ENCODE assay signal across 14 cellular contexts in genomic region chr2:236366406-236366805, GRCh38.
A peak's percentile ranks its signal among the peaks of the same experiment; 100 is the strongest.
DNase-seq lines count a peak whose midpoint lies in the region; ATAC-seq and TF ChIP-seq lines count a peak whose summit lies in the region.
"Had no signal": no experiment of that assay in that cellular context is flagged by ENCODE, and none has a peak within 500 bp of the region (broad histone marks: within the 10 kb centered on the region; RNA-seq: fewer than 3 reads in every experiment).

No MANE protein-coding gene starts in this region.

- no peak overlapping the region for H3K27ac Mint-ChIP-seq in activated CD4-positive, alpha-beta T cell treated with anti-CD3 and anti-CD28 coated beads for 36 hours
- H3K27ac Mint-ChIP-seq in activated CD8-positive, alpha-beta T cell treated with anti-CD3 and anti-CD28 coated beads for 36 hours, result no peak overlapping the region
- peak overlapping the region in 5 of 10 donors; percentile 37 to 76 (median 57) for H3K27ac Mint-ChIP-seq in naive thymus-derived CD8-positive, alpha-beta T cell

- H3K36me3 ChIP-seq in sigmoid colon, result no peaks in the 10 kb centered on the region
- H3K36me3 ChIP-seq: ovary had no signal

- no peaks in the 10 kb centered on the region for H3K9me3 ChIP-seq in sigmoid colon
- H3K9me3 ChIP-seq: A549, ovary had no signal

- ATAC-seq in activated CD4-positive, alpha-beta T cell treated with anti-CD3 and anti-CD28 coated beads for 36 hours, result peak; percentile 39
- peak; percentile 41 for ATAC-seq in HG02852 (IDR thresholded peaks at IDR 0.05; ENCODE audit: unreplicated experiment)
- ATAC-seq in activated CD8-positive, alpha-beta T cell treated with anti-CD3 and anti-CD28 coated beads for 36 hours, result peak; percentile 85
- ATAC-seq in naive thymus-derived CD8-positive, alpha-beta T cell, result peak; percentile 89 to 97
- ATAC-seq in GM19455 (IDR thresholded peaks at IDR 0.05; ENCODE audit: unreplicated experiment), result no peak
- ATAC-seq: A549, K562 had no signal

- TF ChIP-seq EP300 in sigmoid colon (IDR thresholded peaks at IDR 0.05), result no peak

- H3K27me3 ChIP-seq in sigmoid colon, result no peaks in the 10 kb centered on the region
- H3K27me3 ChIP-seq: ovary had no signal

- peak; percentile 35 for DNase-seq in activated CD4-positive, alpha-beta T cell treated with anti-CD3 and anti-CD28 coated beads for 36 hours
- no peak for DNase-seq in activated CD4-positive, alpha-beta T cell treated with anti-CD3 and anti-CD28 coated beads, Interleukin-2, amount 50 U/mL, for 4 hours
- peak; percentile 73 for DNase-seq in activated CD8-positive, alpha-beta T cell treated with anti-CD3 and anti-CD28 coated beads for 36 hours
- peak in 6 of 10 donors; percentile 26 to 60 (median 43) for DNase-seq in naive thymus-derived CD8-positive, alpha-beta T cell
- no peak for DNase-seq in cerebellar nuclear complex (lab: John Stamatoyannopoulos, UW)
- DNase-seq in sigmoid colon, result no peak
- DNase-seq: anterior cingulate cortex, NCI-H446 treated with DMSO at 0.1 percent for 48 hours, ovary had no signal

- intact Hi-C loops in activated CD4-positive, alpha-beta T cell treated with anti-CD3 and anti-CD28 coated beads for 36 hours (cut with DNase I, micrococcal nuclease), result no loop called here
- intact Hi-C loops in activated CD8-positive, alpha-beta T cell treated with anti-CD3 and anti-CD28 coated beads for 36 hours (cut with micrococcal nuclease), result no loop called here
- intact Hi-C loops in sigmoid colon (cut with DNase I), result no loop called here

- no peak overlapping the region for H3K4me3 Mint-ChIP-seq in activated CD4-positive, alpha-beta T cell treated with anti-CD3 and anti-CD28 coated beads for 36 hours
- no peak overlapping the region for H3K4me3 Mint-ChIP-seq in activated CD8-positive, alpha-beta T cell treated with anti-CD3 and anti-CD28 coated beads for 36 hours
- peak overlapping the region; percentile 52 to 85 (median 74) for H3K4me3 Mint-ChIP-seq in naive thymus-derived CD8-positive, alpha-beta T cell

- 26 to 42% methylated on average over 3 of the region's 3 CpGs for WGBS in sigmoid colon, 2 donors

- no peak for TF ChIP-seq CTCF in activated CD8-positive, alpha-beta T cell treated with anti-CD3 and anti-CD28 coated beads for 36 hours (IDR thresholded peaks at IDR 0.05)
- TF ChIP-seq CTCF in sigmoid colon (IDR thresholded peaks at IDR 0.05), result no peak

- H3K36me3 Mint-ChIP-seq in activated CD4-positive, alpha-beta T cell treated with anti-CD3 and anti-CD28 coated beads for 36 hours (ENCODE audit: low read depth), result no peaks in the 10 kb centered on the region
- no peaks in the 10 kb centered on the region for H3K36me3 Mint-ChIP-seq in activated CD8-positive, alpha-beta T cell treated with anti-CD3 and anti-CD28 coated beads for 36 hours (ENCODE audit: low read depth)
- H3K36me3 Mint-ChIP-seq in naive thymus-derived CD8-positive, alpha-beta T cell, result no peaks in the 10 kb centered on the region

- H3K4me3 ChIP-seq in sigmoid colon, result no peak overlapping the region
- H3K4me3 ChIP-seq: A549, K562, lung, ovary had no signal

- peaks cover 25% of the 10 kb centered on the region for H3K27me3 Mint-ChIP-seq in activated CD4-positive, alpha-beta T cell treated with anti-CD3 and anti-CD28 coated beads for 36 hours
- peaks cover 56% of the 10 kb centered on the region for H3K27me3 Mint-ChIP-seq in activated CD8-positive, alpha-beta T cell treated with anti-CD3 and anti-CD28 coated beads for 36 hours
- H3K27me3 Mint-ChIP-seq in naive thymus-derived CD8-positive, alpha-beta T cell, result peaks cover 21 to 66% (median 24%) of the 10 kb centered on the region in 5 donors

- POLR2A ChIA-PET in activated CD4-positive, alpha-beta T cell treated with anti-CD3 and anti-CD28 coated beads for 36 hours (lab: Charles Lee), result no interaction called here
- POLR2A ChIA-PET in activated CD8-positive, alpha-beta T cell treated with anti-CD3 and anti-CD28 coated beads for 36 hours (lab: Charles Lee), result no interaction called here
- POLR2A ChIA-PET in naive thymus-derived CD8-positive, alpha-beta T cell (lab: Charles Lee), result interaction anchor here (0.6 to 1.5 kb wide), 3 partner anchors 87 to 719 kb away, joined by 3 to 4 read pairs (median 3); partner anchors contain the start of genes ACKR3 and COPS8

- CTCF ChIA-PET in activated CD4-positive, alpha-beta T cell treated with anti-CD3 and anti-CD28 coated beads for 36 hours (lab: Charles Lee), result no interaction called here
- CTCF ChIA-PET in activated CD8-positive, alpha-beta T cell treated with anti-CD3 and anti-CD28 coated beads for 36 hours (lab: Charles Lee), result interaction anchor here (1.4 kb wide), 1 partner anchor 14 kb away, joined by 4 read pairs; no protein-coding TSS in a partner anchor

- H3K9me3 Mint-ChIP-seq in activated CD4-positive, alpha-beta T cell treated with anti-CD3 and anti-CD28 coated beads for 36 hours (ENCODE audit: low read depth), result no peaks in the 10 kb centered on the region
- no peaks in the 10 kb centered on the region for H3K9me3 Mint-ChIP-seq in activated CD8-positive, alpha-beta T cell treated with anti-CD3 and anti-CD28 coated beads for 36 hours
- H3K9me3 Mint-ChIP-seq in naive thymus-derived CD8-positive, alpha-beta T cell, result no peaks in the 10 kb centered on the region

- no peak for TF ChIP-seq POLR2A in sigmoid colon (IDR thresholded peaks at IDR 0.05)

- H3K4me1 Mint-ChIP-seq in activated CD4-positive, alpha-beta T cell treated with anti-CD3 and anti-CD28 coated beads for 36 hours, result peaks cover 36% of the 10 kb centered on the region
- H3K4me1 Mint-ChIP-seq in activated CD8-positive, alpha-beta T cell treated with anti-CD3 and anti-CD28 coated beads for 36 hours (ENCODE audit: low read depth), result peaks cover 29% of the 10 kb centered on the region
- peaks cover 26 to 40% (median 37%) of the 10 kb centered on the region in 4 donors for H3K4me1 Mint-ChIP-seq in naive thymus-derived CD8-positive, alpha-beta T cell

- H3K4me1 ChIP-seq in sigmoid colon, result peaks cover 0 to 27% (median 20%) of the 10 kb centered on the region in 4 donors
- H3K4me1 ChIP-seq: A549 had no signal

- peak overlapping the region in 1 of 4 donors; percentile 4 for H3K27ac ChIP-seq in sigmoid colon
- H3K27ac ChIP-seq: A549, ovary had no signal

Comparison
In these comparisons a context has a peak if more than half of its experiments do, and no peak if none do; other contexts are left out.
1. DNase-seq: peak in activated CD4-positive, alpha-beta T cell treated with anti-CD3 and anti-CD28 coated beads for 36 hours (single experiment), activated CD8-positive, alpha-beta T cell treated with anti-CD3 and anti-CD28 coated beads for 36 hours (single experiment) and naive thymus-derived CD8-positive, alpha-beta T cell (6 of 10); none in activated CD4-positive, alpha-beta T cell treated with anti-CD3 and anti-CD28 coated beads, Interleukin-2, amount 50 U/mL, for 4 hours (0 of 2), cerebellar nuclear complex (0 of 2) and sigmoid colon (single experiment).
2. H3K4me3 Mint-ChIP-seq: peak in naive thymus-derived CD8-positive, alpha-beta T cell (10 of 10); none in activated CD4-positive, alpha-beta T cell treated with anti-CD3 and anti-CD28 coated beads for 36 hours (single experiment) and activated CD8-positive, alpha-beta T cell treated with anti-CD3 and anti-CD28 coated beads for 36 hours (single experiment).